In the genomic region with DNA sequence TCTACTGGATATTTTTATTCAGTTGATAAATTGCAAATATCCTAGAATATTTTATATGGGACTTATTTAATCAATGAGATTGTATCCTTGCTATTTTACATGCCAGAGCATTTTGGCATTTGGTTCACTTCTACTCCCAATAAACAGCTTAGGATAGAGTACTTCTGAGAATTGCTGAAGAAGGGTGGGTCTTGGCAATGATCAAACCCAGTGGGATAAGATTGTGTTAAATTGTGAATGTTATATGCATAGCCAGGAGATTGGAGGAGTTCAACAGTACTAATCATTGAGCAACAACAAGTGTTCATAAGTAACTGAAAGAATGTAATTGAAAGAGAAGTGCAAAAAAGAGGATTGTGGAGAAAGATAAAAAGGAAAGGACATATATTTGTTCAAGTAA, we compare ENCODE assay signal across 24 cellular contexts.
DNase-seq lines count a peak whose midpoint lies in the region; ATAC-seq and TF ChIP-seq lines count a peak whose summit lies in the region.
"Had no signal": no experiment of that assay in that cellular context is flagged by ENCODE, and none has a peak within 500 bp of the region (broad histone marks: within the 10 kb centered on the region; RNA-seq: fewer than 3 reads in every experiment).

No MANE protein-coding gene starts in this region.

- ATAC-seq in left cardiac atrium (peak; percentile 39 to 59), left lung (peak; percentile 57), upper lobe of right lung (peak; percentile 52), HG02840 (IDR thresholded peaks at IDR 0.05; ENCODE audit: low FRiP score, unreplicated experiment) (no peak), GM18873 (IDR thresholded peaks at IDR 0.05; ENCODE audit: low FRiP score, unreplicated experiment) (no peak)
- ATAC-seq: A549; foreskin keratinocyte; naive thymus-derived CD8-positive, alpha-beta T cell; psoas muscle; stimulated activated naive B cell treated with anti-CD40 and anti-IgM and Interleukin-4, amounts not matched to agents 10 μg/mL and 1 μg/mL and 100 μg/mL, for 72 hours had no signal

- H3K27me3 Mint-ChIP-seq in dendritic cell treated with granulocyte-macrophage colony-stimulating factor and Interleukin-4, amounts not matched to agents 40 ng/mL and 50 ng/mL, for 4 days = no peaks in the 10 kb centered on the region
- no peaks in the 10 kb centered on the region for H3K27me3 Mint-ChIP-seq in activated naive CD4-positive, alpha-beta T cell treated with anti-CD3 and anti-CD28 coated beads, Interleukin-2, amount 10 ng/mL, durations not matched to agents 7 days and 5 days
- H3K27me3 Mint-ChIP-seq: naive thymus-derived CD8-positive, alpha-beta T cell; stimulated activated naive B cell treated with anti-CD40 and anti-IgM and Interleukin-4, amounts not matched to agents 10 μg/mL and 1 μg/mL and 100 μg/mL, for 72 hours had no signal

- H3K4me3 ChIP-seq in right atrium auricular region (no peak overlapping the region), left lung (no peak overlapping the region), upper lobe of right lung (no peak overlapping the region)
- H3K4me3 ChIP-seq: A549, HAP-1, psoas muscle had no signal

- peaks cover 63% of the 10 kb centered on the region for H3K36me3 Mint-ChIP-seq in dendritic cell treated with granulocyte-macrophage colony-stimulating factor and Interleukin-4, amounts not matched to agents 40 ng/mL and 50 ng/mL, for 4 days (ENCODE audit: low read depth)
- peaks cover 13% of the 10 kb centered on the region for H3K36me3 Mint-ChIP-seq in activated naive CD4-positive, alpha-beta T cell treated with anti-CD3 and anti-CD28 coated beads, Interleukin-2, amount 10 ng/mL, durations not matched to agents 7 days and 5 days

- TF ChIP-seq CTCF in right atrium auricular region (IDR thresholded peaks at IDR 0.05) = no peak
- no peak for TF ChIP-seq CTCF in left lung (IDR thresholded peaks at IDR 0.05)
- no peak for TF ChIP-seq CTCF in upper lobe of right lung (IDR thresholded peaks at IDR 0.05)

- H3K4me1 ChIP-seq in right atrium auricular region = peaks cover 0 to 9% of the 10 kb centered on the region in 2 donors
- H3K4me1 ChIP-seq in left lung = peaks cover 0 to 22% of the 10 kb centered on the region in 2 donors
- peaks cover 23% of the 10 kb centered on the region for H3K4me1 ChIP-seq in upper lobe of right lung
- H3K4me1 ChIP-seq: A549, psoas muscle had no signal

- H3K4me1 Mint-ChIP-seq in dendritic cell treated with granulocyte-macrophage colony-stimulating factor and Interleukin-4, amounts not matched to agents 40 ng/mL and 50 ng/mL, for 4 days (ENCODE audit: low read depth) = peaks cover 45% of the 10 kb centered on the region
- peaks cover 15% of the 10 kb centered on the region for H3K4me1 Mint-ChIP-seq in activated naive CD4-positive, alpha-beta T cell treated with anti-CD3 and anti-CD28 coated beads, Interleukin-2, amount 10 ng/mL, durations not matched to agents 7 days and 5 days

- H3K9me3 Mint-ChIP-seq in dendritic cell treated with granulocyte-macrophage colony-stimulating factor and Interleukin-4, amounts not matched to agents 40 ng/mL and 50 ng/mL, for 4 days = no peaks in the 10 kb centered on the region
- H3K9me3 Mint-ChIP-seq in activated naive CD4-positive, alpha-beta T cell treated with anti-CD3 and anti-CD28 coated beads, Interleukin-2, amount 10 ng/mL, durations not matched to agents 7 days and 5 days = no peaks in the 10 kb centered on the region
- H3K9me3 Mint-ChIP-seq: activated naive CD4-positive, alpha-beta T cell treated with anti-CD3 and anti-CD28 coated beads for 36 hours; naive thymus-derived CD8-positive, alpha-beta T cell; stimulated activated naive B cell treated with anti-CD40 and anti-IgM and Interleukin-4, amounts not matched to agents 10 μg/mL and 1 μg/mL and 100 μg/mL, for 72 hours had no signal

- H3K27ac Mint-ChIP-seq in dendritic cell treated with granulocyte-macrophage colony-stimulating factor and Interleukin-4, amounts not matched to agents 40 ng/mL and 50 ng/mL, for 4 days = peak overlapping the region; percentile 20
- H3K27ac Mint-ChIP-seq in activated naive CD4-positive, alpha-beta T cell treated with anti-CD3 and anti-CD28 coated beads, Interleukin-2, amount 10 ng/mL, durations not matched to agents 7 days and 5 days = no peak overlapping the region
- H3K27ac Mint-ChIP-seq: activated naive CD4-positive, alpha-beta T cell treated with anti-CD3 and anti-CD28 coated beads for 36 hours; stimulated activated naive B cell treated with anti-CD40 and anti-IgM and Interleukin-4, amounts not matched to agents 10 μg/mL and 1 μg/mL and 100 μg/mL, for 72 hours had no signal

- H3K36me3 ChIP-seq in right atrium auricular region (peaks cover 12% of the 10 kb centered on the region), left lung (peaks cover 0 to 37% of the 10 kb centered on the region in 2 donors), upper lobe of right lung (peaks cover 25% of the 10 kb centered on the region)
- H3K36me3 ChIP-seq: HAP-1 had no signal

- intact Hi-C loops in left cardiac atrium (cut with DNase I) = no loop called here
- intact Hi-C loops in dendritic cell treated with granulocyte-macrophage colony-stimulating factor and Interleukin-4, amounts not matched to agents 40 ng/mL and 50 ng/mL, for 4 days (cut with micrococcal nuclease) = loop anchor here (10.0 kb wide), 1 partner anchor 61 kb away; a partner anchor contains a TSS
- intact Hi-C loops in left lung (cut with DNase I) = no loop called here
- intact Hi-C loops in upper lobe of right lung (cut with DNase I) = no loop called here

- DNase-seq in left cardiac atrium (no peak), right atrium auricular region (ENCODE audit: low spot score) (no peak), left lung (no peak), upper lobe of right lung (no peak)
- DNase-seq in activated naive CD4-positive, alpha-beta T cell treated with anti-CD3 and anti-CD28 coated beads, Interleukin-2, amount 10 ng/mL, durations not matched to agents 7 days and 5 days = no peak
- DNase-seq: activated CD4-positive, alpha-beta T cell treated with anti-CD3 and anti-CD28 coated beads, Interleukin-2, amount 50 U/mL, for 1 hour; activated naive CD4-positive, alpha-beta T cell treated with anti-CD3 and anti-CD28 coated beads for 36 hours; DMS79 treated with DMSO at 0.1 percent for 48 hours; effector memory CD4-positive, alpha-beta T cell; foreskin keratinocyte; naive thymus-derived CD8-positive, alpha-beta T cell; NCI-H1417; NCI-H2227 treated with DMSO at 0.1 percent for 48 hours; NK-92 treated with Interleukin-12 subunit alpha and Interleukin-12 subunit beta, amount 100 ng/mL, for 24 hours; psoas muscle; stimulated activated CD4-positive, alpha-beta T cell treated with anti-CD3 and anti-CD28 coated beads, Interleukin-15, amount 100 ng/mL, for 24 hours; stimulated activated naive B cell treated with anti-CD40 and anti-IgM and Interleukin-4, amounts not matched to agents 10 μg/mL and 1 μg/mL and 100 μg/mL, for 72 hours; SW 1271 had no signal

- CTCF ChIA-PET in activated naive CD4-positive, alpha-beta T cell treated with anti-CD3 and anti-CD28 coated beads, Interleukin-2, amount 10 ng/mL, durations not matched to agents 7 days and 5 days (lab: Charles Lee) = no interaction called here

- H3K27me3 ChIP-seq in right atrium auricular region = no peaks in the 10 kb centered on the region
- H3K27me3 ChIP-seq in left lung = no peaks in the 10 kb centered on the region
- no peaks in the 10 kb centered on the region for H3K27me3 ChIP-seq in upper lobe of right lung
- H3K27me3 ChIP-seq: foreskin keratinocyte had no signal

- H3K9me3 ChIP-seq in right atrium auricular region (no peaks in the 10 kb centered on the region), left lung (no peaks in the 10 kb centered on the region), upper lobe of right lung (no peaks in the 10 kb centered on the region)
- H3K9me3 ChIP-seq: A549, HAP-1, psoas muscle had no signal

- H3K4me3 Mint-ChIP-seq in dendritic cell treated with granulocyte-macrophage colony-stimulating factor and Interleukin-4, amounts not matched to agents 40 ng/mL and 50 ng/mL, for 4 days = no peak overlapping the region
- no peak overlapping the region for H3K4me3 Mint-ChIP-seq in activated naive CD4-positive, alpha-beta T cell treated with anti-CD3 and anti-CD28 coated beads, Interleukin-2, amount 10 ng/mL, durations not matched to agents 7 days and 5 days
- H3K4me3 Mint-ChIP-seq: activated naive CD4-positive, alpha-beta T cell treated with anti-CD3 and anti-CD28 coated beads for 36 hours; CD14-positive monocyte; naive thymus-derived CD8-positive, alpha-beta T cell; stimulated activated naive B cell treated with anti-CD40 and anti-IgM and Interleukin-4, amounts not matched to agents 10 μg/mL and 1 μg/mL and 100 μg/mL, for 72 hours had no signal

- H3K27ac ChIP-seq in right atrium auricular region (no peak overlapping the region), left lung (peak overlapping the region; percentile 2 to 6), upper lobe of right lung (peak overlapping the region; percentile 44)
- H3K27ac ChIP-seq: A549, foreskin keratinocyte, psoas muscle had no signal

Comparison
In these comparisons a context has a peak if more than half of its experiments do, and no peak if none do; other contexts are left out.
1. ATAC-seq: peak in left cardiac atrium (2 of 2), left lung (single experiment) and upper lobe of right lung (single experiment); none in HG02840 (single experiment) and GM18873 (single experiment).
2. H3K27ac ChIP-seq: peak in left lung (2 of 2) and upper lobe of right lung (single experiment); none in right atrium auricular region (0 of 2).